14 cellular contexts compared by ENCODE assay signal in the genomic region with DNA sequence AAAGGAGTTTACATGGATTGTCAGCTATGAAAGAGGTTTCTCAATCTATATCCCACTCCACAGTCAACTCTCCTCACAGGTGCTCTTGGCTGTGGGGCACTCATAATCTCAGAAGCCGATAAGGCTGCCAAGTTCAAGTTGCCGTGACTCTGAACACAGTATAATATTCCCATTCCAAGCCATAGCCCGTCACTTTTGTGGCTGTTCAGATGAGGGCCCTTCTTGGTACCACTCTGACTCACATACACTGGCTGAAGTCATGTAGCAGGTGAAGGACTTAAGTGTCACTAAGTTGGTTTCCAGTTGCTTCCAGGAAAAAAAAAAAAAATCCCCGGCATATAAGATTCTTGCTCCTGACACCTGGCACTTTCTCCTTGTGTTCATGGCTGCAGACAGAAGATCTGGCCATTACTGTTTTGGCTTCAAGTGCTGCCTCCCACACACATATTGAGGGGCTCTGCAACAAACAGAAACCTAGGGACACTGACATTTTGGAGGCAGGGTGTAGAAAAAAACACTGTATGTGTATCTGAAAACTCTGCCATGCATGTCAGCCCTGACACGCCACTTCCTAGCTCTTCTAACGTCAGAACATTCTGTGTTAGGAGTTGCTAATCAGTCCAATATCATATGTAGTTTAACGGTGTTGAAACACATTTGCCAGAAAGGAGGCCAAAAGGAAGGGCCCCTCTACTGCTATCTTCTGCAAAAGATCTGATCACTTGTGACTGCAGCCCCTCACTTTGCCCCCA.
DNase-seq lines count a peak whose midpoint lies in the region; FAIRE-seq and TF ChIP-seq lines count a peak whose summit lies in the region.
"Had no signal": no experiment of that assay in that cellular context is flagged by ENCODE, and none has a peak within 500 bp of the region (broad histone marks: within the 10 kb centered on the region; RNA-seq: fewer than 3 reads in every experiment).

No MANE protein-coding gene starts in this region.

- H3K9ac ChIP-seq in Loucy (ENCODE audit: low read depth, low read length, poor library complexity, severe bottlenecking) (peak overlapping the region; percentile 44), astrocyte (ENCODE audit: low read length) (no peak overlapping the region)
- H3K9ac ChIP-seq: SK-N-SH had no signal

- H3K4me1 ChIP-seq in Loucy (ENCODE audit: insufficient read depth, low read length, poor library complexity, severe bottlenecking) (peaks cover 42% of the 10 kb centered on the region), astrocyte (ENCODE audit: insufficient read depth, low read length) (no peaks in the 10 kb centered on the region), small intestine (ENCODE audit: control insufficient read depth in 2 of 2, insufficient read depth in 1 of 2, low read depth in 1 of 2, low read length in 1 of 2) (peaks cover 0 to 6% of the 10 kb centered on the region in 2 donors)

- H4K20me1 ChIP-seq in Loucy (ENCODE audit: insufficient read depth, low read length, poor library complexity, severe bottlenecking) (no peaks in the 10 kb centered on the region), astrocyte (ENCODE audit: insufficient read depth, low read length) (no peaks in the 10 kb centered on the region)

- peak overlapping the region; percentile 87 for H3K4me2 ChIP-seq in Loucy (ENCODE audit: low read depth, low read length, poor library complexity, severe bottlenecking)
- H3K4me2 ChIP-seq in astrocyte (ENCODE audit: low read length) = no peak overlapping the region
- H3K4me2 ChIP-seq: SK-N-SH had no signal

- H3K27me3 ChIP-seq in Loucy (ENCODE audit: insufficient read depth, low read length, poor library complexity, severe bottlenecking) (no peaks in the 10 kb centered on the region), astrocyte (ENCODE audit: insufficient read depth, low read length) (no peaks in the 10 kb centered on the region), small intestine (ENCODE audit: control insufficient read depth in 2 of 2, insufficient read depth in 2 of 2, low read length in 2 of 2) (no peaks in the 10 kb centered on the region)

- intact Hi-C loops in activated CD4-positive, alpha-beta T cell treated with anti-CD3 and anti-CD28 coated beads, Interleukin-2, amount 10 ng/mL, durations not matched to agents 24 days and 14 days (cut with micrococcal nuclease) = loop anchor here (2.0 to 5.0 kb wide), 3 partner anchors 56 to 140 kb away; no protein-coding TSS in a partner anchor

- no peaks in the 10 kb centered on the region for H3K9me3 Mint-ChIP-seq in activated CD4-positive, alpha-beta T cell treated with anti-CD3 and anti-CD28 coated beads, Interleukin-2, amount 10 ng/mL, durations not matched to agents 24 days and 14 days
- H3K9me3 Mint-ChIP-seq in astrocyte (ENCODE audit: unreplicated experiment) = no peaks in the 10 kb centered on the region

- no peaks in the 10 kb centered on the region for H3K36me3 Mint-ChIP-seq in activated CD4-positive, alpha-beta T cell treated with anti-CD3 and anti-CD28 coated beads, Interleukin-2, amount 10 ng/mL, durations not matched to agents 24 days and 14 days (ENCODE audit: low read depth)
- H3K36me3 Mint-ChIP-seq in astrocyte (ENCODE audit: low read depth, unreplicated experiment) = no peaks in the 10 kb centered on the region

- H3F3A ChIP-seq in Loucy (ENCODE audit: low read depth) = peaks cover 11% of the 10 kb centered on the region; the same call in 1 of the 2 replicates

- H2AFZ ChIP-seq in Loucy (ENCODE audit: low read length) (peak overlapping the region; percentile 71; the same call in 1 of the 2 replicates), astrocyte (ENCODE audit: low read depth, low read length) (no peak overlapping the region)

- 78 to 84% (median 84%) methylated on average over 7 of the region's 7 CpGs for WGBS in small intestine, 3 donors

- FAIRE-seq in astrocyte (lab: Jason Lieb, UNC) (no peak), small intestine (lab: Jason Lieb, UNC) (no peak)

- H3K36me3 ChIP-seq in Loucy (ENCODE audit: insufficient read depth, low read length) (no peaks in the 10 kb centered on the region), astrocyte (ENCODE audit: insufficient read depth, low read length) (no peaks in the 10 kb centered on the region), small intestine (ENCODE audit: control insufficient read depth in 2 of 2, insufficient read depth in 2 of 2, low read length in 2 of 2) (no peaks in the 10 kb centered on the region)

- peak overlapping the region; percentile 86 for H3K27ac Mint-ChIP-seq in activated CD4-positive, alpha-beta T cell treated with anti-CD3 and anti-CD28 coated beads, Interleukin-2, amount 10 ng/mL, durations not matched to agents 24 days and 14 days
- peak overlapping the region; percentile 20 for H3K27ac Mint-ChIP-seq in astrocyte (ENCODE audit: unreplicated experiment)

- H3K79me2 ChIP-seq in Loucy (ENCODE audit: insufficient read depth, low read length) (peaks cover 9% of the 10 kb centered on the region; the same call in 1 of the 2 replicates), astrocyte (ENCODE audit: insufficient read depth, low read length) (no peaks in the 10 kb centered on the region)

- no peaks in the 10 kb centered on the region for H3K9me2 ChIP-seq in Loucy (replicated peaks; ENCODE audit: low read depth, low read length)
- H3K9me2 ChIP-seq: SK-N-SH had no signal

- no peak overlapping the region for H3K27ac ChIP-seq in astrocyte (ENCODE audit: low read depth, low read length)
- peak overlapping the region; percentile 32 to 63 for H3K27ac ChIP-seq in small intestine (ENCODE audit: low read depth in 1 of 2, low read length in 1 of 2)
- no peak overlapping the region for H3K27ac ChIP-seq in caudate nucleus (ENCODE audit: low read depth, low read length)

- TF ChIP-seq CTCF in Loucy (conservative IDR thresholded peaks at IDR 0.05; ENCODE audit: low read length) (no peak), astrocyte (IDR thresholded peaks at IDR 0.05; ENCODE audit: insufficient read depth, low read depth, low read length) (no peak)

- no peaks in the 10 kb centered on the region for H3K9me3 ChIP-seq in Loucy (ENCODE audit: insufficient read depth, low read depth, low read length)
- H3K9me3 ChIP-seq in astrocyte (ENCODE audit: insufficient read depth, low read depth, low read length) = no peaks in the 10 kb centered on the region
- H3K9me3 ChIP-seq in small intestine (ENCODE audit: control insufficient read depth, low read depth) = no peaks in the 10 kb centered on the region
- H3K9me3 ChIP-seq: SK-N-SH had no signal

- peak overlapping the region; percentile 69 for H3K4me3 ChIP-seq in Loucy (ENCODE audit: low read length, poor library complexity, severe bottlenecking)
- H3K4me3 ChIP-seq in astrocyte (ENCODE audit: insufficient read depth, low read depth, low read length) = no peak overlapping the region
- H3K4me3 ChIP-seq in small intestine (ENCODE audit: low read depth in 1 of 2, low read length in 2 of 2) = no peak overlapping the region

- H3K4me1 Mint-ChIP-seq in activated CD4-positive, alpha-beta T cell treated with anti-CD3 and anti-CD28 coated beads, Interleukin-2, amount 10 ng/mL, durations not matched to agents 24 days and 14 days = peaks cover 45% of the 10 kb centered on the region
- peaks cover 17% of the 10 kb centered on the region for H3K4me1 Mint-ChIP-seq in astrocyte (ENCODE audit: low read depth, unreplicated experiment)

- no peaks in the 10 kb centered on the region for H3K27me3 Mint-ChIP-seq in activated CD4-positive, alpha-beta T cell treated with anti-CD3 and anti-CD28 coated beads, Interleukin-2, amount 10 ng/mL, durations not matched to agents 24 days and 14 days
- H3K27me3 Mint-ChIP-seq in astrocyte (ENCODE audit: low read depth, unreplicated experiment) = no peaks in the 10 kb centered on the region

- DNase-seq in activated CD4-positive, alpha-beta T cell treated with anti-CD3 and anti-CD28 coated beads, Interleukin-2, amount 10 ng/mL, durations not matched to agents 24 days and 14 days = no peak
- DNase-seq in activated CD4-positive, alpha-beta T cell treated with anti-CD3 and anti-CD28 coated beads for 1 hour = no peak
- DNase-seq in astrocyte (ENCODE audit: low read depth) (no peak), small intestine (no peak), DMS153 treated with DMSO at 0.1 percent for 48 hours (lab: John Stamatoyannopoulos, UW; ENCODE audit: unreplicated experiment) (no peak), caudate nucleus (lab: John Stamatoyannopoulos, UW) (no peak), NCI-H345 treated with DMSO at 0.1 percent for 48 hours (lab: John Stamatoyannopoulos, UW; ENCODE audit: unreplicated experiment) (no peak)
- DNase-seq: aorta, glutamatergic neuron, left colon, NCI-H1092 treated with DMSO at 0.1 percent for 48 hours, NCI-H82, SK-N-SH had no signal

- H3K4me3 Mint-ChIP-seq in activated CD4-positive, alpha-beta T cell treated with anti-CD3 and anti-CD28 coated beads, Interleukin-2, amount 10 ng/mL, durations not matched to agents 24 days and 14 days = peak overlapping the region; percentile 75
- no peak overlapping the region for H3K4me3 Mint-ChIP-seq in astrocyte (ENCODE audit: unreplicated experiment)

Comparison
In these comparisons a context has a peak if more than half of its experiments do, and no peak if none do; other contexts are left out.
1. H3K27ac ChIP-seq: peak in small intestine (2 of 2); none in astrocyte (single experiment) and caudate nucleus (single experiment).